Comparison of ENCODE assay signal across 1 cellular context in the genomic region with DNA sequence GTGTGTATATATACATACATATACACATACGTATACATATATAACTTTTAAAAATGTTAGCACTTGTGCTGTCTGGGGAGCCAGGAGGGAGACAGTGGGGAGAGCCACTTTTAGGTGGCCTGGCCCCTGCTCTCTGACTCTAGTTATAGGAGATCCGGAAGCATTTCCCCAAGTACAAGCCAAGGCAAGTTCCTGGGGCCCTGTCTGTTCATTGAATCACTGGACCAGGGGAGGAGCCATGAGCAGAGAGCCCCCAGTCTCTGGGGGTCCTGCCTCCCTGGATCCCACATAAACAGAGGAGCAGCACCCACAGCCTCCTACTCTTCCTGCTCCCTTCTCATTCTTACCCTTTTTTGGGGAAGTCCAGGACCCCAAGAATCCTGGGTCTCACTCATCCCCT.
A peak's percentile ranks its signal among the peaks of the same experiment; 100 is the strongest.
TF ChIP-seq lines count a peak whose summit lies in the region.

No MANE protein-coding gene starts in this region.

TF ChIP-seq in GM12878, 131 proteins besides CTCF, POLR2A, EP300 and RAD21:
- TF ChIP-seq NRF1 (conservative IDR thresholded peaks at IDR 0.05; ENCODE audit: low read depth, low read length), result no peak
- no peak for TF ChIP-seq SUPT20H (IDR thresholded peaks at IDR 0.05; ENCODE audit: borderline replicate concordance, control insufficient read depth, low read depth, low read length)
- TF ChIP-seq, protein P1, sequence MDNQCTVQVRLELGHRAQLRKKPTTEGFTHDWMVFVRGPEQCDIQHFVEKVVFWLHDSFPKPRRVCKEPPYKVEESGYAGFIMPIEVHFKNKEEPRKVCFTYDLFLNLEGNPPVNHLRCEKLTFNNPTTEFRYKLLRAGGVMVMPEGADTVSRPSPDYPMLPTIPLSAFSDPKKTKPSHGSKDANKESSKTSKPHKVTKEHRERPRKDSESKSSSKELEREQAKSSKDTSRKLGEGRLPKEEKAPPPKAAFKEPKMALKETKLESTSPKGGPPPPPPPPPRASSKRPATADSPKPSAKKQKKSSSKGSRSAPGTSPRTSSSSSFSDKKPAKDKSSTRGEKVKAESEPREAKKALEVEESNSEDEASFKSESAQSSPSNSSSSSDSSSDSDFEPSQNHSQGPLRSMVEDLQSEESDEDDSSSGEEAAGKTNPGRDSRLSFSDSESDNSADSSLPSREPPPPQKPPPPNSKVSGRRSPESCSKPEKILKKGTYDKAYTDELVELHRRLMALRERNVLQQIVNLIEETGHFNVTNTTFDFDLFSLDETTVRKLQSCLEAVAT (IDR thresholded peaks at IDR 0.05), result 0 out of 2 replicates have a peak, but pooled peaks have one; percentile 25
- no peak for TF ChIP-seq RB1 (IDR thresholded peaks at IDR 0.05; ENCODE audit: borderline replicate concordance)
